8 cellular contexts compared by ENCODE assay signal in the genomic region with DNA sequence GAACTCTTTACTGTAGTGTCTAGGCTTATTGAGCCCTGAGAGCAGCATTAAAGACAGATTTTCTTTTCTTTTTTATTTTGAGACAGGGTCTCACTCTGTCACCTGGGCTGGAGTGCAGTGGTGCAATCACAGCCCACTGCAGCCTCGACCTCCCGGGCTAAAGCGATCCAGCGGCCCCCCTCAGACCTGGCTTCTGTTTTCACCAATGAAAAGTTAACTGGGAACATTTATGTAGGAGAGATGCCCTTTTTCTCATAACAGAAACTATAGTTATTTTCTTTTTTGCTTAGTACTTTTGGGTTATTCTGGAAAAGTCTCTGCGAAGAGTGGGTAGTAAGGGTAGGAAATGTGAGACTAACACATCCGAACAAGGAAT. TPM values are rescaled to one million over a fixed set of nuclear protein-coding genes. Genes with fewer than 3 reads are reported as not detected.
DNase-seq lines count a peak whose midpoint lies in the region; ATAC-seq and TF ChIP-seq lines count a peak whose summit lies in the region.

No MANE protein-coding gene starts in this region.

- H3K4ac ChIP-seq in trophoblast cell (ENCODE audit: low read depth, low read length) = no peak overlapping the region

- intact Hi-C loops in Calu3 (cut with micrococcal nuclease; ENCODE audit: unreplicated experiment) = loop anchor here (1.0 to 5.0 kb wide), 2 partner anchors 76 to 243 kb away; a partner anchor contains a TSS
- intact Hi-C loops in esophagus muscularis mucosa (cut with DNase I) = loop anchor here (2.0 kb wide), 1 partner anchor 99 kb away; a partner anchor contains a TSS
- intact Hi-C loops in testis (cut with DNase I; ENCODE audit: low total_unique reads) = no loop called here

- CTCF ChIA-PET in Calu3 (lab: Charles Lee) = interaction anchor here (1.1 to 1.2 kb wide), 2 partner anchors 14 to 242 kb away, joined by 6 to 7 read pairs; no protein-coding TSS in a partner anchor

- peaks cover 80% of the 10 kb centered on the region for H3K36me3 Mint-ChIP-seq in Calu3 (ENCODE audit: insufficient read depth, unreplicated experiment)

- TF ChIP-seq EP300 in esophagus muscularis mucosa (IDR thresholded peaks at IDR 0.05) = no peak

- no peak overlapping the region for H2AK5ac ChIP-seq in trophoblast cell (ENCODE audit: low read length)

- no peak overlapping the region for H2BK120ac ChIP-seq in trophoblast cell (ENCODE audit: insufficient read depth, low read length, poor library complexity)

- H3K9me3 ChIP-seq in SK-N-MC (ENCODE audit: low read depth, low read length) (no peaks in the 10 kb centered on the region), esophagus muscularis mucosa (no peaks in the 10 kb centered on the region), trophoblast cell (ENCODE audit: insufficient read depth, low read depth, low read length) (no peaks in the 10 kb centered on the region), testis (no peaks in the 10 kb centered on the region)

- no peak for TF ChIP-seq POLR2A in esophagus muscularis mucosa (IDR thresholded peaks at IDR 0.05; ENCODE audit: low read depth)
- no peak for TF ChIP-seq POLR2A in testis (IDR thresholded peaks at IDR 0.05)

- peaks cover 35 to 53% (median 49%) of the 10 kb centered on the region in 4 donors for H3K4me1 ChIP-seq in esophagus muscularis mucosa
- peaks cover 6 to 8% of the 10 kb centered on the region in 2 experiments for H3K4me1 ChIP-seq in trophoblast cell (ENCODE audit: control insufficient read depth in 1 of 2, insufficient read depth in 2 of 2, low read length in 2 of 2)
- H3K4me1 ChIP-seq in testis = peaks cover 16% of the 10 kb centered on the region

- DNase-seq in Calu3 = no peak
- DNase-seq in SK-N-MC (ENCODE audit: low read depth, low spot score) = no peak
- no peak for DNase-seq in esophagus muscularis mucosa (ENCODE audit: extremely low spot score)
- DNase-seq in trophoblast cell = no peak
- no peak for DNase-seq in testis
- no peak for DNase-seq in activated effector memory CD4-positive, alpha-beta T cell treated with anti-CD3 and anti-CD28 coated beads, Interleukin-2, amount 50 U/mL, for 16 hours
- no peak for DNase-seq in central memory CD4-positive, alpha-beta T cell

- H3K4me2 ChIP-seq in trophoblast cell (ENCODE audit: low read length) = peak overlapping the region; percentile 88

- 76% methylated on average over 6 of the region's 6 CpGs for WGBS in esophagus muscularis mucosa
- no CpG with 5 or more reads among the region's 6 CpGs for WGBS in trophoblast cell (ENCODE audit: extremely low coverage, insufficient coverage, insufficient read length)
- WGBS in testis, 2 donors = 51 to 76% methylated on average over 6 of the region's 6 CpGs

- H3K79me2 ChIP-seq in trophoblast cell (ENCODE audit: control insufficient read depth, insufficient read depth, low read length, poor library complexity) = peaks cover 13% of the 10 kb centered on the region

- H3K9me3 Mint-ChIP-seq in Calu3 (ENCODE audit: low read depth, unreplicated experiment) = no peaks in the 10 kb centered on the region

- H3K4me3 ChIP-seq in SK-N-MC (peak overlapping the region; percentile 77), esophagus muscularis mucosa (peak overlapping the region; percentile 77 to 92 (median 82)), trophoblast cell (ENCODE audit: low read depth, low read length) (no peak overlapping the region), testis (peak overlapping the region in 1 of 2 donors; percentile 96)

- no TSS peak for BruUV-seq in Calu3 (replicated peaks; lab: Mats Ljungman, UMichigan)

- peaks cover 31% of the 10 kb centered on the region for H3K4me1 Mint-ChIP-seq in Calu3 (ENCODE audit: low read depth, unreplicated experiment)

- H3K36me3 ChIP-seq in SK-N-MC (ENCODE audit: insufficient read depth, low read length) = no peaks in the 10 kb centered on the region
- H3K36me3 ChIP-seq in esophagus muscularis mucosa = peaks cover under 1 to 4% (median 2%) of the 10 kb centered on the region in 4 donors
- H3K36me3 ChIP-seq in trophoblast cell (ENCODE audit: control insufficient read depth in 1 of 2, insufficient read depth in 2 of 2, low read length in 2 of 2) = peaks cover 2% of the 10 kb centered on the region in 2 experiments
- H3K36me3 ChIP-seq in testis (ENCODE audit: low read depth, missing control alignments) = no peaks in the 10 kb centered on the region

- no peak overlapping the region for H2BK12ac ChIP-seq in trophoblast cell (ENCODE audit: low read length)

- H4K8ac ChIP-seq in trophoblast cell (ENCODE audit: low read depth, low read length) = no peak overlapping the region

- no peak overlapping the region for H4K91ac ChIP-seq in trophoblast cell (ENCODE audit: low read depth, low read length)

- H3K18ac ChIP-seq in trophoblast cell (ENCODE audit: low read length) = no peak overlapping the region

- TF ChIP-seq CTCF in Calu3 (IDR thresholded peaks at IDR 0.05; ENCODE audit: unreplicated experiment) (no peak), esophagus muscularis mucosa (IDR thresholded peaks at IDR 0.05) (no peak), testis (IDR thresholded peaks at IDR 0.05) (no peak)

- no peak overlapping the region for H3K23ac ChIP-seq in trophoblast cell (ENCODE audit: low read length)

- H3K9ac ChIP-seq in SK-N-MC (ENCODE audit: insufficient read length) (no peak overlapping the region), trophoblast cell (ENCODE audit: low read length) (no peak overlapping the region)

- ATAC-seq in HG03565 (IDR thresholded peaks at IDR 0.05; ENCODE audit: unreplicated experiment) = no peak

- peak overlapping the region; percentile 85 for H3K27ac Mint-ChIP-seq in Calu3 (ENCODE audit: unreplicated experiment)

- no peaks in the 10 kb centered on the region for H3K27me3 Mint-ChIP-seq in Calu3 (ENCODE audit: unreplicated experiment)

- H3K27ac ChIP-seq in SK-N-MC = no peak overlapping the region
- peak overlapping the region; percentile 97 to 100 (median 99) for H3K27ac ChIP-seq in esophagus muscularis mucosa (replicated peaks in 1 of 4)
- H3K27ac ChIP-seq in trophoblast cell (ENCODE audit: low read depth, low read length) = no peak overlapping the region
- H3K27ac ChIP-seq in testis = peak overlapping the region in 1 of 2 donors; percentile 98

- H3K4me3 Mint-ChIP-seq in Calu3 (ENCODE audit: low read depth, unreplicated experiment) = peak overlapping the region; percentile 87

- peaks cover 8% of the 10 kb centered on the region for H3K79me1 ChIP-seq in trophoblast cell (ENCODE audit: low read length)

- H3K14ac ChIP-seq in trophoblast cell (ENCODE audit: low read length) = no peak overlapping the region

- H4K12ac ChIP-seq in trophoblast cell (ENCODE audit: low read depth, low read length) = no peak overlapping the region

- no peaks in the 10 kb centered on the region for H3K27me3 ChIP-seq in esophagus muscularis mucosa
- no peaks in the 10 kb centered on the region for H3K27me3 ChIP-seq in trophoblast cell (ENCODE audit: insufficient read depth, low read length)
- H3K27me3 ChIP-seq in testis = no peaks in the 10 kb centered on the region

- H2AFZ ChIP-seq in trophoblast cell (ENCODE audit: insufficient read depth, low read length, poor library complexity) = no peak overlapping the region

- no peak overlapping the region for H2BK5ac ChIP-seq in trophoblast cell (ENCODE audit: low read depth, low read length, poor library complexity)

RNA-seq across cellular contexts. Expression of a gene that starts 1.5 kb away (rescaled TPM):
- total RNA-seq in Calu3 (2022) (70.3 and 71.5 TPM in 2 replicates), esophagus muscularis mucosa (10 to 100 TPM; 49.4 to 70.6 (median 57.9) TPM), testis (10 to 100 TPM; 69.1 to 73.1 TPM)
- 81.7 and 82.7 TPM in 2 replicates for polyA plus RNA-seq in trophoblast cell (2013)
- polyA plus RNA-seq in testis (ENCODE audit: insufficient read depth, low read depth, low replicate concordance) = 114 TPM

RNA-seq across cellular contexts. Expression of a gene that starts 10.1 kb away (rescaled TPM):
- total RNA-seq in Calu3 (2022) = 40.4 and 43.7 TPM in 2 replicates
- 100 to 1,000 TPM in 2 of 4 donors, 10 to 100 TPM in 2; 68.8 to 173 (median 102) TPM for total RNA-seq in esophagus muscularis mucosa
- 7.8 TPM in 2 replicates for polyA plus RNA-seq in trophoblast cell (2013)
- total RNA-seq in testis = 100 to 1,000 TPM; 115 to 215 TPM
- 73.9 TPM for polyA plus RNA-seq in testis (ENCODE audit: insufficient read depth, low read depth, low replicate concordance)

Comparison
In these comparisons a context has a peak if more than half of its experiments do, and no peak if none do; other contexts are left out.
1. H3K27ac ChIP-seq: peak in esophagus muscularis mucosa (4 of 4); none in SK-N-MC (single experiment) and trophoblast cell (single experiment).